10 cellular contexts compared by ENCODE assay signal in genomic region chr16:85571563-85571812, GRCh38. TPM values are rescaled to one million over a fixed set of nuclear protein-coding genes. Genes with fewer than 3 reads are reported as not detected.
DNase-seq lines count a peak whose midpoint lies in the region; ATAC-seq and TF ChIP-seq lines count a peak whose summit lies in the region.
"Had no signal": no experiment of that assay in that cellular context is flagged by ENCODE, and none has a peak within 500 bp of the region (broad histone marks: within the 10 kb centered on the region; RNA-seq: fewer than 3 reads in every experiment).

No MANE protein-coding gene starts in this region.

- H3K4me1 ChIP-seq in CD4-positive, alpha-beta memory T cell (ENCODE audit: insufficient read depth, low read length): peaks cover 50% of the 10 kb centered on the region

- no peak for TF ChIP-seq CTCF in activated CD8-positive, alpha-beta T cell treated with anti-CD3 and anti-CD28 coated beads for 36 hours (IDR thresholded peaks at IDR 0.05)
- TF ChIP-seq CTCF in nephron (IDR thresholded peaks at IDR 0.05; ENCODE audit: unreplicated experiment in 3 of 3): no peak
- no peak for TF ChIP-seq CTCF in GM13977 (IDR thresholded peaks at IDR 0.05; ENCODE audit: extremely low read depth, insufficient read depth, missing control alignments)
- TF ChIP-seq CTCF in progenitor cell of endocrine pancreas (IDR thresholded peaks at IDR 0.05; ENCODE audit: unreplicated experiment): no peak

- peak; percentile 8 for ATAC-seq in GM21717 (IDR thresholded peaks at IDR 0.05; ENCODE audit: unreplicated experiment)
- ATAC-seq in activated CD8-positive, alpha-beta T cell treated with anti-CD3 and anti-CD28 coated beads for 36 hours: no peak

- no peaks in the 10 kb centered on the region for H3K9me3 ChIP-seq in CD4-positive, alpha-beta memory T cell (ENCODE audit: control insufficient read depth in 1 of 2, low read length in 2 of 2)

- H3K9me3 Mint-ChIP-seq in CD4-positive, alpha-beta memory T cell: peaks cover 0 to 5% (median 4%) of the 10 kb centered on the region in 8 donors
- peaks cover 8% of the 10 kb centered on the region for H3K9me3 Mint-ChIP-seq in activated CD8-positive, alpha-beta T cell treated with anti-CD3 and anti-CD28 coated beads for 36 hours
- H3K9me3 Mint-ChIP-seq in nephron (no peaks in the 10 kb centered on the region), progenitor cell of endocrine pancreas (ENCODE audit: low read depth) (no peaks in the 10 kb centered on the region)

- CTCF ChIA-PET in CD4-positive, alpha-beta memory T cell (lab: Charles Lee; ENCODE audit: partially characterized antibody): no interaction called here
- CTCF ChIA-PET in activated CD8-positive, alpha-beta T cell treated with anti-CD3 and anti-CD28 coated beads for 36 hours (lab: Charles Lee): interaction anchor here (0.7 to 1.6 kb wide), 3 partner anchors 10 to 45 kb away, joined by 3 to 6 read pairs (median 3); no protein-coding TSS in a partner anchor

- peaks cover 0 to 8% of the 10 kb centered on the region in 2 donors for H3K36me3 Mint-ChIP-seq in CD4-positive, alpha-beta memory T cell
- peaks cover 17% of the 10 kb centered on the region for H3K36me3 Mint-ChIP-seq in activated CD8-positive, alpha-beta T cell treated with anti-CD3 and anti-CD28 coated beads for 36 hours (ENCODE audit: low read depth)
- peaks cover 4% of the 10 kb centered on the region for H3K36me3 Mint-ChIP-seq in nephron (ENCODE audit: low read depth)
- H3K36me3 Mint-ChIP-seq in progenitor cell of endocrine pancreas (ENCODE audit: insufficient read depth): no peaks in the 10 kb centered on the region

- H3K4me3 Mint-ChIP-seq in CD4-positive, alpha-beta memory T cell: peak overlapping the region in 5 of 8 donors; percentile 9 to 82 (median 74)
- no peak overlapping the region for H3K4me3 Mint-ChIP-seq in activated CD8-positive, alpha-beta T cell treated with anti-CD3 and anti-CD28 coated beads for 36 hours
- peak overlapping the region in 1 of 3 experiments; percentile 45 for H3K4me3 Mint-ChIP-seq in nephron
- no peak overlapping the region for H3K4me3 Mint-ChIP-seq in progenitor cell of endocrine pancreas (ENCODE audit: low read depth)

- H3K27ac ChIP-seq in CD4-positive, alpha-beta memory T cell (ENCODE audit: low read depth, low read length): no peak overlapping the region
- H3K27ac ChIP-seq: epithelial cell of prostate had no signal

- no peaks in the 10 kb centered on the region for H3K27me3 ChIP-seq in CD4-positive, alpha-beta memory T cell (ENCODE audit: insufficient read depth, low read length)

- POLR2A ChIA-PET in CD4-positive, alpha-beta memory T cell (lab: Charles Lee; ENCODE audit: partially characterized antibody): interaction anchor here (5.1 kb wide), 1 partner anchor 18 kb away, joined by 51 read pairs; no protein-coding TSS in a partner anchor
- POLR2A ChIA-PET in activated CD8-positive, alpha-beta T cell treated with anti-CD3 and anti-CD28 coated beads for 36 hours (lab: Charles Lee): interaction anchor here (1.0 to 1.5 kb wide), 2 partner anchors 10 to 16 kb away, joined by 3 to 6 read pairs; no protein-coding TSS in a partner anchor

- H3K27me3 Mint-ChIP-seq in CD4-positive, alpha-beta memory T cell: no peaks in the 10 kb centered on the region
- no peaks in the 10 kb centered on the region for H3K27me3 Mint-ChIP-seq in activated CD8-positive, alpha-beta T cell treated with anti-CD3 and anti-CD28 coated beads for 36 hours
- no peaks in the 10 kb centered on the region for H3K27me3 Mint-ChIP-seq in nephron (ENCODE audit: low read depth)
- no peaks in the 10 kb centered on the region for H3K27me3 Mint-ChIP-seq in progenitor cell of endocrine pancreas

- peaks cover 36 to 77% (median 55%) of the 10 kb centered on the region in 4 donors for H3K4me1 Mint-ChIP-seq in CD4-positive, alpha-beta memory T cell
- peaks cover 67% of the 10 kb centered on the region for H3K4me1 Mint-ChIP-seq in activated CD8-positive, alpha-beta T cell treated with anti-CD3 and anti-CD28 coated beads for 36 hours (ENCODE audit: low read depth)
- H3K4me1 Mint-ChIP-seq in nephron (peaks cover 84% of the 10 kb centered on the region), progenitor cell of endocrine pancreas (ENCODE audit: low read depth) (peaks cover 53% of the 10 kb centered on the region)

- intact Hi-C loops in CD4-positive, alpha-beta memory T cell (cut with micrococcal nuclease): loop anchor here (2.0 kb wide), 1 partner anchor 17 kb away; no protein-coding TSS in a partner anchor
- intact Hi-C loops in activated CD8-positive, alpha-beta T cell treated with anti-CD3 and anti-CD28 coated beads for 36 hours (cut with micrococcal nuclease): no loop called here

- no peak overlapping the region for H3K4me3 ChIP-seq in CD4-positive, alpha-beta memory T cell (ENCODE audit: low read length in 2 of 2)

- no peaks in the 10 kb centered on the region for H3K36me3 ChIP-seq in CD4-positive, alpha-beta memory T cell (ENCODE audit: insufficient read depth, low read length)

- H3K27ac Mint-ChIP-seq in CD4-positive, alpha-beta memory T cell: peak overlapping the region in 6 of 7 donors; percentile 42 to 92 (median 68)
- peak overlapping the region; percentile 89 for H3K27ac Mint-ChIP-seq in activated CD8-positive, alpha-beta T cell treated with anti-CD3 and anti-CD28 coated beads for 36 hours
- H3K27ac Mint-ChIP-seq in nephron (peak overlapping the region; percentile 77 to 96 (median 94)), progenitor cell of endocrine pancreas (no peak overlapping the region)
- H3K27ac Mint-ChIP-seq: nephron progenitor cell had no signal

- in situ Hi-C loops in GM13977 (cut with MboI; ENCODE audit: low pct_unique_long_range_greater_than_20kb, low sequenced_read_pairs, unreplicated experiment): no loop called here

- peak in 1 of 5 donors; percentile 36 for DNase-seq in CD4-positive, alpha-beta memory T cell
- no peak for DNase-seq in activated CD8-positive, alpha-beta T cell treated with anti-CD3 and anti-CD28 coated beads for 36 hours
- DNase-seq in GM13977 (ENCODE audit: low spot score) (no peak), NCI-H2029 (lab: John Stamatoyannopoulos, UW) (no peak), NK-92 (lab: John Stamatoyannopoulos, UW; ENCODE audit: unreplicated experiment) (no peak), progenitor cell of endocrine pancreas (ENCODE audit: low spot score, unreplicated experiment) (no peak)
- DNase-seq: nephron progenitor cell had no signal

RNA-seq across cellular contexts. Expression of gene GSE1, which starts 41.6 kb away (rescaled TPM):
- 10 to 100 TPM; 24.1 to 25.0 TPM for total RNA-seq in CD4-positive, alpha-beta memory T cell
- 1 to 10 TPM in 1 of 2 donors, under 1 TPM in 1; 0.23 to 2.1 TPM for polyA plus RNA-seq in CD4-positive, alpha-beta memory T cell
- 10 to 100 TPM; 33.6 to 34.5 TPM for total RNA-seq in activated CD8-positive, alpha-beta T cell treated with anti-CD3 and anti-CD28 coated beads for 36 hours
- total RNA-seq in progenitor cell of endocrine pancreas: 136 and 143 TPM in 2 replicates

Comparison
In these comparisons a context has a peak if more than half of its experiments do, and no peak if none do; other contexts are left out.
1. H3K4me3 Mint-ChIP-seq: peak in CD4-positive, alpha-beta memory T cell (5 of 8); none in activated CD8-positive, alpha-beta T cell treated with anti-CD3 and anti-CD28 coated beads for 36 hours (single experiment) and progenitor cell of endocrine pancreas (single experiment).